16 cellular contexts compared by ENCODE assay signal in genomic region chr9:35560625-35561337, GRCh38. TPM values are rescaled to one million over a fixed set of nuclear protein-coding genes. Genes with fewer than 3 reads are reported as not detected.
"Had no signal": no experiment of that assay in that cellular context is flagged by ENCODE, and none has a peak within 500 bp of the region (broad histone marks: within the 10 kb centered on the region; RNA-seq: fewer than 3 reads in every experiment).

No MANE protein-coding gene starts in this region.

- H3K4me3 Mint-ChIP-seq: activated naive CD8-positive, alpha-beta T cell; mesothelial cell of epicardium had no signal

- H3K27me3 ChIP-seq: colonic mucosa, SJSA1 had no signal

- H3K9me3 Mint-ChIP-seq: mesothelial cell of epicardium had no signal

- H3K9me3 ChIP-seq: colonic mucosa, lower lobe of right lung, SJSA1 had no signal

- DNase-seq: activated CD4-positive, alpha-beta T cell treated with anti-CD3 and anti-CD28 coated beads, Interleukin-2, amount 50 U/mL, for 4 hours; activated CD4-positive, CD25-positive, alpha-beta regulatory T cell treated with anti-CD3 and anti-CD28 coated beads, Interleukin-2, amount 50 U/mL, for 72 hours; activated gamma-delta T cell; activated T-cell treated with anti-CD3 and anti-CD28 coated beads, Interleukin-2, amount 50 U/mL, for 48 hours; colonic mucosa; effector memory CD4-positive, alpha-beta T cell; hippocampal formation; lower lobe of right lung; stimulated activated CD4-positive, alpha-beta T cell treated with anti-CD3 and anti-CD28 coated beads, Interleukin-4, amount 100 ng/mL, for 1 hour; stimulated activated CD8-positive, alpha-beta memory T cell treated with anti-CD3 and anti-CD28 coated beads, Interleukin-4, amount 100 ng/mL, for 48 hours; T-helper 9 cell; trophoblast cell had no signal

- H3K27me3 Mint-ChIP-seq: activated naive CD8-positive, alpha-beta T cell had no signal

- ATAC-seq: lower lobe of right lung had no signal

- H3K4me3 ChIP-seq: colonic mucosa, lower lobe of right lung, SJSA1 had no signal

- H3K27ac Mint-ChIP-seq: activated naive CD8-positive, alpha-beta T cell; mesothelial cell of epicardium had no signal

- H3K27ac ChIP-seq: colonic mucosa, epithelial cell of prostate, lower lobe of right lung, SJSA1 had no signal

- H3K4me1 ChIP-seq: colonic mucosa, SJSA1 had no signal

- H3K36me3 ChIP-seq: colonic mucosa had no signal

RNA-seq across cellular contexts. Expression of gene CD72, which starts 57.4 kb away (rescaled TPM):
- total RNA-seq: SJSA1 had no signal
